Comparison of ENCODE assay signal across 16 cellular contexts in the genomic region with DNA sequence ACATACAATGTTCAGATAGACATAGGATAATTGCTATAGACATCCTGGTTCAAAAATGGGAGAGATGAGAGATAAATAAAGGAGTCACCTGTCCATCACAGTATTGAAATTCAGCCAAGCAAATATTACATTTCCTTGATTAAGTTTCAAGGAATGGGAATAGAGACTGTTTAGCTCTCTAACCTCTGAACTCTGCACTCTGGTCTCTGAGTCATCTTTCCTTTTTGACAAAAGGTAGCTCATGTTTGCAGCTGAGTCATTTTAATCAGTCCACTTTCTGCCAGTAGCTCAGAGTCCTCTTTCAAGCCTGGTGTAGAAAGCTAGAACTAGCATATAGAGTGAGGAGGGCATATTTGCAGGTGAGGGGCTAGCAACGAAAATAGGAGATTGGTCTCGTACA. TPM values are rescaled to one million over a fixed set of nuclear protein-coding genes. Genes with fewer than 3 reads are reported as not detected.
DNase-seq lines count a peak whose midpoint lies in the region; ATAC-seq and TF ChIP-seq lines count a peak whose summit lies in the region.
"Had no signal": no experiment of that assay in that cellular context is flagged by ENCODE, and none has a peak within 500 bp of the region (broad histone marks: within the 10 kb centered on the region; RNA-seq: fewer than 3 reads in every experiment).

No MANE protein-coding gene starts in this region.

- H3K4me3 ChIP-seq in epithelial cell of proximal tubule (ENCODE audit: low read depth, low read length), result no peak overlapping the region
- H3K4me3 ChIP-seq: pancreas had no signal

- DNase-seq in HPDE6-E6E7 (ENCODE audit: extremely low spot score) (peak; percentile 36), RKO (ENCODE audit: low spot score) (peak; percentile 27), epithelial cell of proximal tubule (ENCODE audit: low read depth) (peak; percentile 32), pulmonary artery endothelial cell (ENCODE audit: low read depth, low spot score) (peak; percentile 33), GOT3 (lab: John Stamatoyannopoulos, UW) (no peak), NCI-H524 (lab: John Stamatoyannopoulos, UW) (no peak)
- DNase-seq: activated CD4-positive, alpha-beta T cell treated with anti-CD3 and anti-CD28 coated beads, Interleukin-2, amount 50 U/mL, for 1 hour; activated naive CD4-positive, alpha-beta T cell treated with anti-CD3 and anti-CD28 coated beads, Interleukin-2, amount 10 ng/mL, durations not matched to agents 7 days and 5 days; DMS79; Karpas-422; left ventricle myocardium superior; NCI-H446 treated with DMSO at 0.1 percent for 48 hours; pancreas; SK-N-SH had no signal

- ATAC-seq in GM21529 (IDR thresholded peaks at IDR 0.05; ENCODE audit: unreplicated experiment), result no peak
- ATAC-seq: left ventricle myocardium superior had no signal

- TF ChIP-seq CTCF in epithelial cell of proximal tubule (conservative IDR thresholded peaks at IDR 0.05; ENCODE audit: low read depth, low read length), result no peak

RNA-seq across cellular contexts. Expression of a gene that starts 51.4 kb away (rescaled TPM):
- total RNA-seq in epithelial cell of proximal tubule, result not detected in 2 replicates
- not detected in 2 replicates for total RNA-seq in pulmonary artery endothelial cell
- total RNA-seq: dermis microvascular lymphatic vessel endothelial cell, left ventricle myocardium superior, pancreas had no signal

Comparison
In these comparisons a context has a peak if more than half of its experiments do, and no peak if none do; other contexts are left out.
1. DNase-seq: peak in HPDE6-E6E7 (single experiment), RKO (single experiment), epithelial cell of proximal tubule (single experiment) and pulmonary artery endothelial cell (single experiment); none in GOT3 (single experiment) and NCI-H524 (0 of 2).